ENCODE assay signal across 15 cellular contexts in the genomic region with DNA sequence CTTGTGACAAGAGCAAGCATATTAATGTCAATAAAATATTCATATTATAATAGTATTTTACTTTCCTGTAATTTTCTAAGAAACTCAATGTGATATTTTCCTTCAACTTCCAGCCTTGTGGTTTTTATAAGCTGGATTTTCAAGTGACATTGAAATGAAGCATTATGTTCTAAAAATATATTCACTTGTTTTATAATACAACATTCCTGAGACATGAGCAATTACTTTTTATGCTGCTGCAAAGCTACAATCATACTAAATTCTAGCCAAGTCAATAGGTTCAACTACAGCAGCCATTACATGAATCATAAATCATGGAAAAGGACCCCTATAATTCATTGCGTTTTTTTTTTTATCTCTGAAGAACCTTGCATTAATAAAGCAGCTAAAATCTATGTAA.
DNase-seq lines count a peak whose midpoint lies in the region; ATAC-seq and TF ChIP-seq lines count a peak whose summit lies in the region.
"Had no signal": no experiment of that assay in that cellular context is flagged by ENCODE, and none has a peak within 500 bp of the region (broad histone marks: within the 10 kb centered on the region; RNA-seq: fewer than 3 reads in every experiment).

No MANE protein-coding gene starts in this region.

- H3K36me3 Mint-ChIP-seq in mesothelial cell of epicardium = peaks cover 7% of the 10 kb centered on the region
- H3K36me3 Mint-ChIP-seq in activated T-helper 1 cell treated with anti-CD3 and anti-CD28 coated beads, Interleukin-12 subunit alpha, Interleukin-12 subunit beta, Interleukin-2, Interleukin-4 antibody, amounts not matched to agents 30 ng/mL and 10 ng/mL and 1 ng/mL, durations not matched to agents 14 hours and 24 hours and 36 hours (ENCODE audit: low read depth) = no peaks in the 10 kb centered on the region
- peaks cover 0 to 3% (median 0%) of the 10 kb centered on the region in 5 donors for H3K36me3 Mint-ChIP-seq in naive thymus-derived CD4-positive, alpha-beta T cell
- H3K36me3 Mint-ChIP-seq: CD4-positive, CD25-positive, alpha-beta regulatory T cell had no signal

- H3K4me1 ChIP-seq in naive thymus-derived CD4-positive, alpha-beta T cell (ENCODE audit: control insufficient read depth in 2 of 2, insufficient read depth in 2 of 2, low read length in 2 of 2) = no peaks in the 10 kb centered on the region
- H3K4me1 ChIP-seq in prostate gland (replicated peaks) = no peaks in the 10 kb centered on the region

- no peak overlapping the region for H3K4me3 Mint-ChIP-seq in mesothelial cell of epicardium
- H3K4me3 Mint-ChIP-seq in activated T-helper 1 cell treated with anti-CD3 and anti-CD28 coated beads, Interleukin-12 subunit alpha, Interleukin-12 subunit beta, Interleukin-2, Interleukin-4 antibody, amounts not matched to agents 30 ng/mL and 10 ng/mL and 1 ng/mL, durations not matched to agents 14 hours and 24 hours and 36 hours = no peak overlapping the region
- no peak overlapping the region for H3K4me3 Mint-ChIP-seq in naive thymus-derived CD4-positive, alpha-beta T cell
- H3K4me3 Mint-ChIP-seq: activated T-helper 17 cell treated with anti-CD3 and anti-CD28 coated beads, Interleukin-2, amount 50 U/mL, for 72 hours; CD4-positive, CD25-positive, alpha-beta regulatory T cell; central memory CD8-positive, alpha-beta T cell had no signal

- POLR2A ChIA-PET in naive thymus-derived CD4-positive, alpha-beta T cell (lab: Charles Lee) = no interaction called here

- H3K36me3 ChIP-seq in naive thymus-derived CD4-positive, alpha-beta T cell (ENCODE audit: control insufficient read depth in 2 of 3, insufficient read depth in 3 of 3, low read length in 3 of 3) = no peaks in the 10 kb centered on the region
- H3K36me3 ChIP-seq in prostate gland = no peaks in the 10 kb centered on the region
- H3K36me3 ChIP-seq: right atrium auricular region had no signal

- TF ChIP-seq POLR2A in prostate gland (IDR thresholded peaks at IDR 0.05) = no peak

- H3K9me3 Mint-ChIP-seq in mesothelial cell of epicardium = peaks cover 15% of the 10 kb centered on the region
- no peaks in the 10 kb centered on the region for H3K9me3 Mint-ChIP-seq in activated T-helper 1 cell treated with anti-CD3 and anti-CD28 coated beads, Interleukin-12 subunit alpha, Interleukin-12 subunit beta, Interleukin-2, Interleukin-4 antibody, amounts not matched to agents 30 ng/mL and 10 ng/mL and 1 ng/mL, durations not matched to agents 14 hours and 24 hours and 36 hours
- peaks cover 0 to 6% (median 0%) of the 10 kb centered on the region in 11 donors for H3K9me3 Mint-ChIP-seq in naive thymus-derived CD4-positive, alpha-beta T cell
- H3K9me3 Mint-ChIP-seq: central memory CD8-positive, alpha-beta T cell had no signal

- H3K9me3 ChIP-seq in naive thymus-derived CD4-positive, alpha-beta T cell (ENCODE audit: control insufficient read depth in 2 of 3, low read length in 3 of 3) = no peaks in the 10 kb centered on the region
- no peaks in the 10 kb centered on the region for H3K9me3 ChIP-seq in prostate gland
- H3K9me3 ChIP-seq: right atrium auricular region had no signal

- no peak for ATAC-seq in naive thymus-derived CD4-positive, alpha-beta T cell
- ATAC-seq: activated T-helper 17 cell treated with anti-CD3 and anti-CD28 coated beads, Interleukin-2, amount 50 U/mL, for 72 hours had no signal

- no peaks in the 10 kb centered on the region for H3K27me3 Mint-ChIP-seq in mesothelial cell of epicardium (ENCODE audit: low read depth)
- no peaks in the 10 kb centered on the region for H3K27me3 Mint-ChIP-seq in activated T-helper 1 cell treated with anti-CD3 and anti-CD28 coated beads, Interleukin-12 subunit alpha, Interleukin-12 subunit beta, Interleukin-2, Interleukin-4 antibody, amounts not matched to agents 30 ng/mL and 10 ng/mL and 1 ng/mL, durations not matched to agents 14 hours and 24 hours and 36 hours (ENCODE audit: insufficient read depth)
- H3K27me3 Mint-ChIP-seq in naive thymus-derived CD4-positive, alpha-beta T cell = no peaks in the 10 kb centered on the region
- H3K27me3 Mint-ChIP-seq: activated T-helper 17 cell treated with anti-CD3 and anti-CD28 coated beads, Interleukin-2, amount 50 U/mL, for 72 hours; CD4-positive, CD25-positive, alpha-beta regulatory T cell; central memory CD8-positive, alpha-beta T cell had no signal

- peak; percentile 75 for DNase-seq in AG10803 (ENCODE audit: low read depth)
- DNase-seq in LHCN-M2 (ENCODE audit: low read depth) = peak; percentile 84
- DNase-seq in dedifferentiated amniotic fluid mesenchymal stem cell (ENCODE audit: extremely low spot score) = peak; percentile 84
- no peak for DNase-seq in mesothelial cell of epicardium (ENCODE audit: low spot score in 2 of 2, unreplicated experiment in 2 of 2)
- DNase-seq in activated T-helper 1 cell treated with anti-CD3 and anti-CD28 coated beads, Interleukin-12 subunit alpha, Interleukin-12 subunit beta, Interleukin-2, Interleukin-4 antibody, amounts not matched to agents 30 ng/mL and 10 ng/mL and 1 ng/mL, durations not matched to agents 14 hours and 24 hours and 36 hours (ENCODE audit: low spot score) = no peak
- no peak for DNase-seq in naive thymus-derived CD4-positive, alpha-beta T cell
- no peak for DNase-seq in NCI-H82 treated with DMSO at 0.1 percent for 48 hours (lab: John Stamatoyannopoulos, UW; ENCODE audit: unreplicated experiment)
- no peak for DNase-seq in prostate gland (ENCODE audit: low spot score)
- DNase-seq: activated CD4-positive, alpha-beta T cell treated with anti-CD3 and anti-CD28 coated beads for 4 hours; CD4-positive, CD25-positive, alpha-beta regulatory T cell; NCI-H526; trophoblast cell had no signal

- H3K4me1 Mint-ChIP-seq in mesothelial cell of epicardium = peaks cover 23% of the 10 kb centered on the region
- no peaks in the 10 kb centered on the region for H3K4me1 Mint-ChIP-seq in activated T-helper 1 cell treated with anti-CD3 and anti-CD28 coated beads, Interleukin-12 subunit alpha, Interleukin-12 subunit beta, Interleukin-2, Interleukin-4 antibody, amounts not matched to agents 30 ng/mL and 10 ng/mL and 1 ng/mL, durations not matched to agents 14 hours and 24 hours and 36 hours (ENCODE audit: low read depth)
- no peaks in the 10 kb centered on the region for H3K4me1 Mint-ChIP-seq in naive thymus-derived CD4-positive, alpha-beta T cell
- H3K4me1 Mint-ChIP-seq: activated T-helper 17 cell treated with anti-CD3 and anti-CD28 coated beads, Interleukin-2, amount 50 U/mL, for 72 hours; CD4-positive, CD25-positive, alpha-beta regulatory T cell; central memory CD8-positive, alpha-beta T cell had no signal

- no peaks in the 10 kb centered on the region for H3K27me3 ChIP-seq in naive thymus-derived CD4-positive, alpha-beta T cell (ENCODE audit: control insufficient read depth in 2 of 2, insufficient read depth in 2 of 2, low read length in 2 of 2)
- no peaks in the 10 kb centered on the region for H3K27me3 ChIP-seq in prostate gland (replicated peaks; ENCODE audit: insufficient read depth)
- H3K27me3 ChIP-seq: right atrium auricular region had no signal

- H3K27ac Mint-ChIP-seq in mesothelial cell of epicardium = peak overlapping the region; percentile 56
- no peak overlapping the region for H3K27ac Mint-ChIP-seq in activated T-helper 1 cell treated with anti-CD3 and anti-CD28 coated beads, Interleukin-12 subunit alpha, Interleukin-12 subunit beta, Interleukin-2, Interleukin-4 antibody, amounts not matched to agents 30 ng/mL and 10 ng/mL and 1 ng/mL, durations not matched to agents 14 hours and 24 hours and 36 hours
- H3K27ac Mint-ChIP-seq in naive thymus-derived CD4-positive, alpha-beta T cell = no peak overlapping the region
- H3K27ac Mint-ChIP-seq: activated T-helper 17 cell treated with anti-CD3 and anti-CD28 coated beads, Interleukin-2, amount 50 U/mL, for 72 hours; CD4-positive, CD25-positive, alpha-beta regulatory T cell had no signal

- 20% methylated on average over 1 of the region's 1 CpG for WGBS in prostate gland

- CTCF ChIA-PET in naive thymus-derived CD4-positive, alpha-beta T cell (lab: Charles Lee) = no interaction called here

- H3K4me3 ChIP-seq in AG10803 (ENCODE audit: low read length) (no peak overlapping the region), prostate gland (no peak overlapping the region)
- H3K4me3 ChIP-seq in naive thymus-derived CD4-positive, alpha-beta T cell (ENCODE audit: low read length) = no peak overlapping the region
- H3K4me3 ChIP-seq: right atrium auricular region had no signal

- no peak for TF ChIP-seq CTCF in AG10803 (conservative IDR thresholded peaks at IDR 0.05; ENCODE audit: low read length)
- TF ChIP-seq CTCF in mesothelial cell of epicardium (IDR thresholded peaks at IDR 0.05; ENCODE audit: unreplicated experiment) = no peak
- TF ChIP-seq CTCF in prostate gland (IDR thresholded peaks at IDR 0.05) = no peak

- intact Hi-C loops in activated T-helper 1 cell treated with anti-CD3 and anti-CD28 coated beads, Interleukin-12 subunit alpha, Interleukin-12 subunit beta, Interleukin-2, Interleukin-4 antibody, amounts not matched to agents 30 ng/mL and 10 ng/mL and 1 ng/mL, durations not matched to agents 14 hours and 24 hours and 36 hours (cut with micrococcal nuclease) = no loop called here
- intact Hi-C loops in naive thymus-derived CD4-positive, alpha-beta T cell (cut with micrococcal nuclease) = no loop called here
- intact Hi-C loops in prostate gland (cut with DNase I) = no loop called here

- H3K27ac ChIP-seq in naive thymus-derived CD4-positive, alpha-beta T cell (ENCODE audit: low read depth, low read length) = no peak overlapping the region
- no peak overlapping the region for H3K27ac ChIP-seq in prostate gland
- H3K27ac ChIP-seq: right atrium auricular region had no signal

Comparison
In these comparisons a context has a peak if more than half of its experiments do, and no peak if none do; other contexts are left out.
1. DNase-seq: peak in AG10803 (single experiment), LHCN-M2 (single experiment) and dedifferentiated amniotic fluid mesenchymal stem cell (single experiment); none in mesothelial cell of epicardium (0 of 2), activated T-helper 1 cell treated with anti-CD3 and anti-CD28 coated beads, Interleukin-12 subunit alpha, Interleukin-12 subunit beta, Interleukin-2, Interleukin-4 antibody, amounts not matched to agents 30 ng/mL and 10 ng/mL and 1 ng/mL, durations not matched to agents 14 hours and 24 hours and 36 hours (single experiment), naive thymus-derived CD4-positive, alpha-beta T cell (0 of 9), NCI-H82 treated with DMSO at 0.1 percent for 48 hours (single experiment) and prostate gland (single experiment).